ENCODE assay signal across 7 cellular contexts in genomic region chrX:129957241-129958099, GRCh38. TPM values are rescaled to one million over a fixed set of nuclear protein-coding genes. Genes with fewer than 3 reads are reported as not detected.
DNase-seq lines count a peak whose midpoint lies in the region; ATAC-seq and TF ChIP-seq lines count a peak whose summit lies in the region.

No MANE protein-coding gene starts in this region.

- DNase-seq in GM06990 (ENCODE audit: extremely low read depth, insufficient read length) (peak; percentile 85), left colon (peak; percentile 74 to 79)
- no peak for DNase-seq in central memory CD8-positive, alpha-beta T cell (ENCODE audit: low spot score in 2 of 2)
- DNase-seq in stimulated activated CD8-positive, alpha-beta memory T cell treated with anti-CD3 and anti-CD28 coated beads, Interleukin-4, amount 100 ng/mL, for 24 hours (ENCODE audit: low read depth) = peak; percentile 25

- no peaks in the 10 kb centered on the region for H3K36me3 ChIP-seq in GM06990 (ENCODE audit: control insufficient read depth, insufficient read depth, low read length)
- no peaks in the 10 kb centered on the region for H3K36me3 ChIP-seq in HUES64 (ENCODE audit: insufficient read depth, low read length)

- 1% methylated on average over 44 of the region's 56 CpGs for WGBS in HUES64

- peaks cover 10% of the 10 kb centered on the region for H3K36me3 Mint-ChIP-seq in central memory CD8-positive, alpha-beta T cell (ENCODE audit: insufficient read depth)

- no peak overlapping the region for H3K27ac Mint-ChIP-seq in central memory CD8-positive, alpha-beta T cell (ENCODE audit: low read depth)

- no peak overlapping the region for H3K9ac ChIP-seq in HUES64 (ENCODE audit: low read depth, low read length)

- H3K9me3 Mint-ChIP-seq in central memory CD8-positive, alpha-beta T cell = no peaks in the 10 kb centered on the region

- H3K4me3 ChIP-seq in GM06990 (replicated peaks; ENCODE audit: low read depth, low read length) (peak overlapping the region; percentile 58), HUES64 (ENCODE audit: low read length) (peak overlapping the region; percentile 69)

- no peaks in the 10 kb centered on the region for H3K9me3 ChIP-seq in HUES64 (ENCODE audit: insufficient read depth, low read depth, low read length)

- no peak overlapping the region for H3K27ac ChIP-seq in HUES64 (ENCODE audit: low read depth, low read length)

- ATAC-seq in GM21515 (IDR thresholded peaks at IDR 0.05; ENCODE audit: unreplicated experiment) = peak; percentile 65
- peak; percentile 87 for ATAC-seq in SK-N-SH treated with all-trans-retinoic acid at 6 μM for 48 hours
- peak; percentile 21 for ATAC-seq in central memory CD8-positive, alpha-beta T cell (replicated peaks; ENCODE audit: extremely low read depth, poor library complexity, severe bottlenecking)
- peak; percentile 71 for ATAC-seq in left colon

- intact Hi-C loops in left colon (cut with DNase I, micrococcal nuclease) = no loop called here

- H3K4me1 Mint-ChIP-seq in central memory CD8-positive, alpha-beta T cell = peaks cover 19% of the 10 kb centered on the region

- peak overlapping the region; percentile 68 for H3K4me3 Mint-ChIP-seq in central memory CD8-positive, alpha-beta T cell

- H3K27me3 ChIP-seq in GM06990 (replicated peaks; ENCODE audit: control insufficient read depth, insufficient read depth, low read length) (no peaks in the 10 kb centered on the region), HUES64 (ENCODE audit: insufficient read depth, low read length) (peaks cover 90% of the 10 kb centered on the region)

- H3K27me3 Mint-ChIP-seq in central memory CD8-positive, alpha-beta T cell = no peaks in the 10 kb centered on the region

- no peak for TF ChIP-seq CTCF in GM06990 (IDR thresholded peaks at IDR 0.05; ENCODE audit: insufficient read depth, low read length, poor library complexity, severe bottlenecking)

- H3K4me1 ChIP-seq in HUES64 (ENCODE audit: insufficient read depth, low read length) = peaks cover 9% of the 10 kb centered on the region; the same call in 1 of the 2 replicates

TF ChIP-seq in SK-N-SH treated with all-trans-retinoic acid at 6 μM for 48 hours, 23 proteins besides CTCF, POLR2A, EP300 and RAD21:
- TF ChIP-seq, protein P1, sequence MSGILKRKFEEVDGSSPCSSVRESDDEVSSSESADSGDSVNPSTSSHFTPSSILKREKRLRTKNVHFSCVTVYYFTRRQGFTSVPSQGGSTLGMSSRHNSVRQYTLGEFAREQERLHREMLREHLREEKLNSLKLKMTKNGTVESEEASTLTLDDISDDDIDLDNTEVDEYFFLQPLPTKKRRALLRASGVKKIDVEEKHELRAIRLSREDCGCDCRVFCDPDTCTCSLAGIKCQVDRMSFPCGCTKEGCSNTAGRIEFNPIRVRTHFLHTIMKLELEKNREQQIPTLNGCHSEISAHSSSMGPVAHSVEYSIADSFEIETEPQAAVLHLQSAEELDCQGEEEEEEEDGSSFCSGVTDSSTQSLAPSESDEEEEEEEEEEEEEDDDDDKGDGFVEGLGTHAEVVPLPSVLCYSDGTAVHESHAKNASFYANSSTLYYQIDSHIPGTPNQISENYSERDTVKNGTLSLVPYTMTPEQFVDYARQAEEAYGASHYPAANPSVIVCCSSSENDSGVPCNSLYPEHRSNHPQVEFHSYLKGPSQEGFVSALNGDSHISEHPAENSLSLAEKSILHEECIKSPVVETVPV (CRISPR knock-in tag; IDR thresholded peaks at IDR 0.05) = no peak
- TF ChIP-seq ESRRG (CRISPR knock-in tag; IDR thresholded peaks at IDR 0.05) (no peak), ISL1 (CRISPR knock-in tag; IDR thresholded peaks at IDR 0.05) (no peak), CSDC2 (CRISPR knock-in tag; IDR thresholded peaks at IDR 0.05) (no peak)
- TF ChIP-seq, protein P2, sequence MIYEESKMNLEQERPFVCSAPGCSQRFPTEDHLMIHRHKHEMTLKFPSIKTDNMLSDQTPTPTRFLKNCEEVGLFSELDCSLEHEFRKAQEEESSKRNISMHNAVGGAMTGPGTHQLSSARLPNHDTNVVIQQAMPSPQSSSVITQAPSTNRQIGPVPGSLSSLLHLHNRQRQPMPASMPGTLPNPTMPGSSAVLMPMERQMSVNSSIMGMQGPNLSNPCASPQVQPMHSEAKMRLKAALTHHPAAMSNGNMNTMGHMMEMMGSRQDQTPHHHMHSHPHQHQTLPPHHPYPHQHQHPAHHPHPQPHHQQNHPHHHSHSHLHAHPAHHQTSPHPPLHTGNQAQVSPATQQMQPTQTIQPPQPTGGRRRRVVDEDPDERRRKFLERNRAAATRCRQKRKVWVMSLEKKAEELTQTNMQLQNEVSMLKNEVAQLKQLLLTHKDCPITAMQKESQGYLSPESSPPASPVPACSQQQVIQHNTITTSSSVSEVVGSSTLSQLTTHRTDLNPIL (CRISPR knock-in tag; IDR thresholded peaks at IDR 0.05; ENCODE audit: low read depth) = no peak

RNA-seq across cellular contexts. Expression of gene BCORL1, which starts 25.0 kb away (rescaled TPM):
- 4.1 TPM for polyA plus RNA-seq in HUES64 (2013, experiment 1 of 2)
- polyA plus RNA-seq in HUES64 (2013, experiment 2 of 2) = 7.0 TPM
- 10 to 100 TPM; 10.6 to 12.2 TPM for total RNA-seq in left colon

RNA-seq across cellular contexts. Expression of gene UTP14A, which starts 51.5 kb away (rescaled TPM):
- 24.5 TPM for polyA plus RNA-seq in HUES64 (2013, experiment 1 of 2)
- 18.1 TPM for polyA plus RNA-seq in HUES64 (2013, experiment 2 of 2)
- 10 to 100 TPM; 10.5 to 13.2 TPM for total RNA-seq in left colon

Comparison
In these comparisons a context has a peak if more than half of its experiments do, and no peak if none do; other contexts are left out.
1. DNase-seq: peak in GM06990 (single experiment), left colon (2 of 2) and stimulated activated CD8-positive, alpha-beta memory T cell treated with anti-CD3 and anti-CD28 coated beads, Interleukin-4, amount 100 ng/mL, for 24 hours (single experiment); none in central memory CD8-positive, alpha-beta T cell (0 of 2).
2. ATAC-seq: peak in every context shown above with its lines; median percentile 87 in SK-N-SH treated with all-trans-retinoic acid at 6 μM for 48 hours; 71 in left colon; 65 in GM21515; 21 in central memory CD8-positive, alpha-beta T cell.